Comparison of ENCODE assay signal across 9 cellular contexts in genomic region chr22:38238519-38239051, GRCh38. TPM values are rescaled to one million over a fixed set of nuclear protein-coding genes. Genes with fewer than 3 reads are reported as not detected.
DNase-seq lines count a peak whose midpoint lies in the region; ATAC-seq and TF ChIP-seq lines count a peak whose summit lies in the region.
"Had no signal": no experiment of that assay in that cellular context is flagged by ENCODE, and none has a peak within 500 bp of the region (broad histone marks: within the 10 kb centered on the region; RNA-seq: fewer than 3 reads in every experiment).

No MANE protein-coding gene starts in this region.

- H3K36me3 ChIP-seq in vagina: peaks cover 0 to 4% of the 10 kb centered on the region in 2 donors
- peaks cover 5% of the 10 kb centered on the region for H3K36me3 ChIP-seq in CD4-positive, alpha-beta memory T cell (ENCODE audit: insufficient read depth, low read length)

- no peaks in the 10 kb centered on the region for H3K9me3 ChIP-seq in vagina
- H3K9me3 ChIP-seq in CD4-positive, alpha-beta memory T cell (ENCODE audit: control insufficient read depth in 1 of 2, low read length in 2 of 2): no peaks in the 10 kb centered on the region

- no peaks in the 10 kb centered on the region for H3K9me3 Mint-ChIP-seq in activated CD4-positive, alpha-beta T cell treated with anti-CD3 and anti-CD28 coated beads, Interleukin-2, amount 10 ng/mL, durations not matched to agents 7 days and 5 days
- no peaks in the 10 kb centered on the region for H3K9me3 Mint-ChIP-seq in CD4-positive, alpha-beta memory T cell
- H3K9me3 Mint-ChIP-seq: natural killer cell had no signal

- TF ChIP-seq CTCF in fibroblast of mammary gland (conservative IDR thresholded peaks at IDR 0.05; ENCODE audit: control insufficient read depth, insufficient read depth, low read depth, low read length): no peak
- TF ChIP-seq CTCF in vagina (IDR thresholded peaks at IDR 0.05): no peak
- no peak for TF ChIP-seq CTCF in GM20000 (IDR thresholded peaks at IDR 0.05; ENCODE audit: extremely low read depth, missing control alignments)

- peak overlapping the region; percentile 25 for H3K27ac Mint-ChIP-seq in activated CD4-positive, alpha-beta T cell treated with anti-CD3 and anti-CD28 coated beads, Interleukin-2, amount 10 ng/mL, durations not matched to agents 7 days and 5 days
- H3K27ac Mint-ChIP-seq in CD4-positive, alpha-beta memory T cell: peak overlapping the region in 2 of 7 donors; percentile 36 to 43

- peaks cover 65% of the 10 kb centered on the region for H3K4me1 ChIP-seq in vagina
- H3K4me1 ChIP-seq in CD4-positive, alpha-beta memory T cell (ENCODE audit: insufficient read depth, low read length): no peaks in the 10 kb centered on the region

- no peaks in the 10 kb centered on the region for H3K27me3 Mint-ChIP-seq in activated CD4-positive, alpha-beta T cell treated with anti-CD3 and anti-CD28 coated beads, Interleukin-2, amount 10 ng/mL, durations not matched to agents 7 days and 5 days
- H3K27me3 Mint-ChIP-seq in CD4-positive, alpha-beta memory T cell: no peaks in the 10 kb centered on the region

- CTCF ChIA-PET in activated CD4-positive, alpha-beta T cell treated with anti-CD3 and anti-CD28 coated beads, Interleukin-2, amount 10 ng/mL, durations not matched to agents 7 days and 5 days (lab: Charles Lee): no interaction called here
- CTCF ChIA-PET in CD4-positive, alpha-beta memory T cell (lab: Charles Lee; ENCODE audit: partially characterized antibody): no interaction called here

- intact Hi-C loops in vagina (cut with DNase I): no loop called here
- intact Hi-C loops in CD4-positive, alpha-beta memory T cell (cut with micrococcal nuclease): no loop called here

- no peak for ATAC-seq in HG02588 (IDR thresholded peaks at IDR 0.05; ENCODE audit: unreplicated experiment)
- ATAC-seq: natural killer cell had no signal

- H3K4me3 ChIP-seq in fibroblast of mammary gland (ENCODE audit: control insufficient read depth, low read depth, low read length) (no peak overlapping the region), vagina (no peak overlapping the region)
- H3K4me3 ChIP-seq in CD4-positive, alpha-beta memory T cell (ENCODE audit: low read length in 2 of 2): no peak overlapping the region

- no peak overlapping the region for H3K4me3 Mint-ChIP-seq in activated CD4-positive, alpha-beta T cell treated with anti-CD3 and anti-CD28 coated beads, Interleukin-2, amount 10 ng/mL, durations not matched to agents 7 days and 5 days
- no peak overlapping the region for H3K4me3 Mint-ChIP-seq in CD4-positive, alpha-beta memory T cell
- H3K4me3 Mint-ChIP-seq: natural killer cell had no signal

- DNase-seq in activated CD4-positive, alpha-beta T cell treated with anti-CD3 and anti-CD28 coated beads, Interleukin-2, amount 10 ng/mL, durations not matched to agents 7 days and 5 days: no peak
- DNase-seq in activated CD4-positive, alpha-beta T cell treated with anti-CD3 and anti-CD28 coated beads for 1 hour: no peak
- DNase-seq in fibroblast of mammary gland (ENCODE audit: low read depth) (peak; percentile 82), nucleus accumbens (lab: John Stamatoyannopoulos, UW) (peak in 30 of 56 donors; percentile 17 to 67 (median 38)), vagina (ENCODE audit: extremely low spot score in 2 of 2) (no peak), GM20000 (ENCODE audit: low spot score) (no peak)
- no peak for DNase-seq in CD4-positive, alpha-beta memory T cell
- DNase-seq: natural killer cell had no signal

- POLR2A ChIA-PET in activated CD4-positive, alpha-beta T cell treated with anti-CD3 and anti-CD28 coated beads, Interleukin-2, amount 10 ng/mL, durations not matched to agents 7 days and 5 days (lab: Charles Lee): no interaction called here
- POLR2A ChIA-PET in CD4-positive, alpha-beta memory T cell (lab: Charles Lee; ENCODE audit: partially characterized antibody): no interaction called here

- no peak for TF ChIP-seq POLR2A in vagina (IDR thresholded peaks at IDR 0.05)

- no peaks in the 10 kb centered on the region for H3K4me1 Mint-ChIP-seq in activated CD4-positive, alpha-beta T cell treated with anti-CD3 and anti-CD28 coated beads, Interleukin-2, amount 10 ng/mL, durations not matched to agents 7 days and 5 days
- H3K4me1 Mint-ChIP-seq in CD4-positive, alpha-beta memory T cell: peaks cover 0 to 3% (median 0%) of the 10 kb centered on the region in 4 donors

- peaks cover 2% of the 10 kb centered on the region for H3K36me3 Mint-ChIP-seq in activated CD4-positive, alpha-beta T cell treated with anti-CD3 and anti-CD28 coated beads, Interleukin-2, amount 10 ng/mL, durations not matched to agents 7 days and 5 days (ENCODE audit: low read depth)
- H3K36me3 Mint-ChIP-seq in CD4-positive, alpha-beta memory T cell: peaks cover 20 to 45% of the 10 kb centered on the region in 2 donors

- no peaks in the 10 kb centered on the region for H3K27me3 ChIP-seq in vagina
- no peaks in the 10 kb centered on the region for H3K27me3 ChIP-seq in CD4-positive, alpha-beta memory T cell (ENCODE audit: insufficient read depth, low read length)

- peak overlapping the region; percentile 73 for H3K27ac ChIP-seq in vagina
- H3K27ac ChIP-seq in CD4-positive, alpha-beta memory T cell (ENCODE audit: low read depth, low read length): no peak overlapping the region

RNA-seq across cellular contexts. Expression of gene TMEM184B, which starts 34.2 kb away (rescaled TPM):
- total RNA-seq in activated CD4-positive, alpha-beta T cell treated with anti-CD3 and anti-CD28 coated beads, Interleukin-2, amount 10 ng/mL, durations not matched to agents 7 days and 5 days: 10 to 100 TPM; 33.8 to 34.5 TPM
- 50.8 TPM for total RNA-seq in vagina
- 10 to 100 TPM; 35.7 to 36.6 TPM for total RNA-seq in CD4-positive, alpha-beta memory T cell
- 10 to 100 TPM in 1 of 2 donors, 1 to 10 TPM in 1; 9.0 to 23.8 TPM for polyA plus RNA-seq in CD4-positive, alpha-beta memory T cell

RNA-seq across cellular contexts. Expression of gene MAFF, which starts 36.8 kb away (rescaled TPM):
- total RNA-seq in activated CD4-positive, alpha-beta T cell treated with anti-CD3 and anti-CD28 coated beads, Interleukin-2, amount 10 ng/mL, durations not matched to agents 7 days and 5 days: 1 to 10 TPM; 4.7 to 5.0 TPM
- 90.6 TPM for total RNA-seq in vagina
- 1 to 10 TPM; 6.8 TPM for total RNA-seq in CD4-positive, alpha-beta memory T cell
- 1 to 10 TPM; 3.3 to 3.5 TPM for polyA plus RNA-seq in CD4-positive, alpha-beta memory T cell

RNA-seq across cellular contexts. Expression of gene PLA2G6, which starts 57.0 kb away (rescaled TPM):
- 10 to 100 TPM; 65.0 to 72.0 TPM for total RNA-seq in activated CD4-positive, alpha-beta T cell treated with anti-CD3 and anti-CD28 coated beads, Interleukin-2, amount 10 ng/mL, durations not matched to agents 7 days and 5 days
- 35.8 TPM for total RNA-seq in vagina
- 100 to 1,000 TPM; 228 to 238 TPM for total RNA-seq in CD4-positive, alpha-beta memory T cell
- 1 to 10 TPM; 1.1 to 4.7 TPM for polyA plus RNA-seq in CD4-positive, alpha-beta memory T cell

Comparison
In these comparisons a context has a peak if more than half of its experiments do, and no peak if none do; other contexts are left out.
1. DNase-seq: peak in fibroblast of mammary gland (single experiment) and nucleus accumbens (30 of 56); none in activated CD4-positive, alpha-beta T cell treated with anti-CD3 and anti-CD28 coated beads, Interleukin-2, amount 10 ng/mL, durations not matched to agents 7 days and 5 days (single experiment), activated CD4-positive, alpha-beta T cell treated with anti-CD3 and anti-CD28 coated beads for 1 hour (single experiment), vagina (0 of 2), CD4-positive, alpha-beta memory T cell (0 of 5) and GM20000 (single experiment).
2. RNA of gene MAFF, which starts 36.8 kb away (total RNA-seq): 90.6 TPM in vagina (single experiment); 6.8 TPM in CD4-positive, alpha-beta memory T cell and 4.7 to 5.0 TPM in activated CD4-positive, alpha-beta T cell treated with anti-CD3 and anti-CD28 coated beads, Interleukin-2, amount 10 ng/mL, durations not matched to agents 7 days and 5 days; every median in the first group is over 10 times any median in the second.